In genomic region chr19:1284293-1284978, GRCh38 we compare ENCODE assay signal across 1 cellular context.
TF ChIP-seq lines count a peak whose summit lies in the region.

No MANE protein-coding gene starts in this region.

TF ChIP-seq in HepG2, 621 proteins besides CTCF, POLR2A, EP300 and RAD21 (continued from another document and continues in another):
- TF ChIP-seq ZNF407 (CRISPR knock-in tag; IDR thresholded peaks at IDR 0.05; ENCODE audit: not compliant biosample characterization), result no peak
- no peak for TF ChIP-seq ELF4 (CRISPR knock-in tag; IDR thresholded peaks at IDR 0.05; ENCODE audit: borderline replicate concordance)
- no peak for TF ChIP-seq ZNF670 (CRISPR knock-in tag; IDR thresholded peaks at IDR 0.05; ENCODE audit: borderline replicate concordance)
- peak; percentile 3 for TF ChIP-seq XRCC5 (optimal IDR thresholded peaks at IDR 0.05; ENCODE audit: low read length)
- no peak for TF ChIP-seq ZNF572 (CRISPR knock-in tag; IDR thresholded peaks at IDR 0.05)
- TF ChIP-seq ZNF33B (CRISPR knock-in tag; IDR thresholded peaks at IDR 0.05), result no peak
- TF ChIP-seq SOX5 (CRISPR knock-in tag; IDR thresholded peaks at IDR 0.05; ENCODE audit: borderline replicate concordance), result no peak
- TF ChIP-seq ZXDC (CRISPR knock-in tag; IDR thresholded peaks at IDR 0.05), result no peak
- TF ChIP-seq GTF2F1 (IDR thresholded peaks at IDR 0.05; ENCODE audit: low read length), result no peak
- 0 out of 2 replicates have a peak, but pooled peaks have one; percentile 5 for TF ChIP-seq ZNF235 (CRISPR knock-in tag; IDR thresholded peaks at IDR 0.05; ENCODE audit: borderline replicate concordance)
- TF ChIP-seq ZNF609 (CRISPR knock-in tag; IDR thresholded peaks at IDR 0.05; ENCODE audit: borderline replicate concordance), result peak; percentile 38; the same call in 1 of the 2 replicates
- TF ChIP-seq TFAP4 (IDR thresholded peaks at IDR 0.05; ENCODE audit: borderline replicate concordance, low read depth), result no peak
- TF ChIP-seq EHMT2 (IDR thresholded peaks at IDR 0.05; ENCODE audit: borderline replicate concordance, low read depth, low read length), result no peak
- TF ChIP-seq MED1 (CRISPR knock-in tag; IDR thresholded peaks at IDR 0.05), result peak; percentile 56; the same call in 1 of the 2 replicates
- TF ChIP-seq ZBTB33 (CRISPR knock-in tag; IDR thresholded peaks at IDR 0.05), result no peak
- TF ChIP-seq SOX6 (IDR thresholded peaks at IDR 0.05), result no peak
- TF ChIP-seq SOX6 (CRISPR knock-in tag; IDR thresholded peaks at IDR 0.05), result no peak
- TF ChIP-seq ZNF761 (CRISPR knock-in tag; conservative IDR thresholded peaks at IDR 0.05), result 0 out of 2 replicates have a peak, but pooled peaks have one; percentile 61
- no peak for TF ChIP-seq ZNF513 (CRISPR knock-in tag; conservative IDR thresholded peaks at IDR 0.05)
- no peak for TF ChIP-seq IRX3 (CRISPR knock-in tag; IDR thresholded peaks at IDR 0.05; ENCODE audit: borderline replicate concordance, low read depth)
- 0 out of 2 replicates have a peak, but pooled peaks have one; percentile 5 for TF ChIP-seq UBTF (CRISPR knock-in tag; IDR thresholded peaks at IDR 0.05)
- 0 out of 2 replicates have a peak, but pooled peaks have one; percentile 27 for TF ChIP-seq HOXA3 (CRISPR knock-in tag; IDR thresholded peaks at IDR 0.05)
- no peak for TF ChIP-seq TERF1 (CRISPR knock-in tag; IDR thresholded peaks at IDR 0.05)
- no peak for TF ChIP-seq PLRG1 (conservative IDR thresholded peaks at IDR 0.05)
- TF ChIP-seq BRF2 (CRISPR knock-in tag; IDR thresholded peaks at IDR 0.05), result no peak
